1 cellular context compared by ENCODE assay signal in the genomic region with DNA sequence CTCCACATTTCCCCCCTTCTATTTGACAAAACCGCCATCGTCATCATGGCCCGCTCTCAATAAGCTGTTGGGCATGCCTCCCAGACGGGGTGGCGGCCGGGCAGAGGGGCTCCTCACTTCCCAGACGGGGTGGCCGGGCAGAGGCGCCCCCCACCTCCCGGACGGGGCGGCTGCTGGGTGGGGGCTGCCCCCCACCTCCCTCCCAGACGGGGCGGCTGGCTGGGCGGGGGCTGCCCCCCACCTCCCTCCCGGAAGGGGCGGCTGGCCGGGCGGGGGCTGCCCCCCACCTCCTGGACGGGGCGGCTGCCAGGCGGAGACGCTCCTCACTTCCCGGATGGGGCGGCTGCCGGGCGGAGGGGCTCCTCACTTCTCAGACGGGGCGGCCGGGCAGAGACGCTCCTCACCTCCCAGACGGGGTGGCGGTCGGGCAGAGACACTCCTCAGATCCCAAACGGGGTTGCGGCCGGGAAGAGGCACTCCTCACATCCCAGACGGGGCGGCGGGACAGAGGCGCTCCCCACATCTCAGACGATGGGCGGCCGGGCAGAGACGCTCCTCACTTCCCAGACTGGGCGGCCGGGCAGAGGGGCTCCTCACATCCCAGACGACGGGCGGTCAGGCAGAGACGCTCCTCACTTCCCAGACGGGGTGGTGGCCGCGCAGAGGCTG. TPM values are rescaled to one million over a fixed set of nuclear protein-coding genes. Genes with fewer than 3 reads are reported as not detected.
"Had no signal": no experiment of that assay in that cellular context is flagged by ENCODE, and none has a peak within 500 bp of the region (broad histone marks: within the 10 kb centered on the region; RNA-seq: fewer than 3 reads in every experiment).

No MANE protein-coding gene starts in this region.

RNA-seq across cellular contexts. Expression of gene TIGD4, which starts 14.3 kb away (rescaled TPM):
- total RNA-seq: natural killer cell had no signal
